ENCODE assay signal across 8 cellular contexts in genomic region chrX:106611323-106611681, GRCh38. TPM values are rescaled to one million over a fixed set of nuclear protein-coding genes. Genes with fewer than 3 reads are reported as not detected.
A peak's percentile ranks its signal among the peaks of the same experiment; 100 is the strongest.
DNase-seq lines count a peak whose midpoint lies in the region; ATAC-seq and TF ChIP-seq lines count a peak whose summit lies in the region.

No MANE protein-coding gene starts in this region.

- peak overlapping the region; percentile 91 to 93 (median 92) for H3K4me3 Mint-ChIP-seq in T-cell

- intact Hi-C loops in HCT116 (cut with micrococcal nuclease) = no loop called here

- no peak for DNase-seq in HCT116 (ENCODE audit: low read depth, low spot score)
- DNase-seq in T-cell = no peak
- DNase-seq in suprapubic skin (ENCODE audit: low spot score in 2 of 2) = no peak
- DNase-seq in NCI-H2107 treated with DMSO at 0.1 percent for 48 hours (lab: John Stamatoyannopoulos, UW; ENCODE audit: unreplicated experiment) = no peak
- DNase-seq in NCI-H226 = no peak
- DNase-seq in GM13976 (ENCODE audit: low spot score) = no peak

- POLR2A ChIA-PET in HCT116 (lab: Charles Lee) (no interaction called here), T-cell (lab: Charles Lee) (no interaction called here)

- no peaks in the 10 kb centered on the region for H3K36me3 Mint-ChIP-seq in T-cell

- no peaks in the 10 kb centered on the region for H3K9me3 ChIP-seq in DOHH2 (ENCODE audit: control insufficient read depth, insufficient read depth, low read length)
- no peaks in the 10 kb centered on the region for H3K9me3 ChIP-seq in HCT116 (ENCODE audit: control insufficient read depth in 1 of 2, insufficient read depth in 1 of 2, low read depth in 1 of 2, low read length in 2 of 2)
- no peaks in the 10 kb centered on the region for H3K9me3 ChIP-seq in suprapubic skin

- H3K4me1 ChIP-seq in DOHH2 (ENCODE audit: control insufficient read depth, low read length) (peaks cover 14% of the 10 kb centered on the region), HCT116 (ENCODE audit: control insufficient read depth in 1 of 2, insufficient read depth in 2 of 2, low read length in 2 of 2) (peaks cover 0 to 13% of the 10 kb centered on the region in 2 experiments; a peak in 1 of 4 replicates), suprapubic skin (peaks cover 10% of the 10 kb centered on the region)

- no peak for TF ChIP-seq CTCF in DOHH2 (IDR thresholded peaks at IDR 0.05; ENCODE audit: low read depth, low read length, poor library complexity, severe bottlenecking)
- no peak for TF ChIP-seq CTCF in HCT116 (IDR thresholded peaks at IDR 0.05 in 2 of 3, conservative IDR thresholded peaks at IDR 0.05 in 1 of 3; ENCODE audit: borderline replicate concordance in 1 of 3, insufficient read depth in 1 of 3, low read depth in 2 of 3, low read length in 2 of 3)
- TF ChIP-seq CTCF in suprapubic skin (IDR thresholded peaks at IDR 0.05) = no peak
- no peak for TF ChIP-seq CTCF in GM13976 (IDR thresholded peaks at IDR 0.05; ENCODE audit: borderline replicate concordance, control extremely low read depth, extremely low read depth, insufficient read depth, missing control alignments)

- TF ChIP-seq EP300 in suprapubic skin (IDR thresholded peaks at IDR 0.05) = no peak

- peak overlapping the region; percentile 91 to 92 for H3K27ac Mint-ChIP-seq in T-cell

- no peak for TF ChIP-seq RAD21 in HCT116 (IDR thresholded peaks at IDR 0.05; ENCODE audit: low read depth)

- no TSS peak for BruUV-seq in HCT116 (replicated peaks; lab: Mats Ljungman, UMichigan)

- in situ Hi-C loops in GM13976 (cut with MboI; ENCODE audit: low sequenced_read_pairs, unreplicated experiment) = no loop called here

- no peaks in the 10 kb centered on the region for H3F3A ChIP-seq in DOHH2 (ENCODE audit: control insufficient read depth, insufficient read depth)

- peaks cover 24 to 45% (median 30%) of the 10 kb centered on the region in 3 donors for H3K4me1 Mint-ChIP-seq in T-cell

- no peak for TF ChIP-seq POLR2A in HCT116 (IDR thresholded peaks at IDR 0.05; ENCODE audit: borderline replicate concordance, extremely low read depth, insufficient read depth, insufficient read length)
- TF ChIP-seq POLR2A in suprapubic skin (IDR thresholded peaks at IDR 0.05) = no peak

- H4K20me1 ChIP-seq in DOHH2 (ENCODE audit: control insufficient read depth, insufficient read depth, low read depth, low read length) = no peaks in the 10 kb centered on the region
- no peaks in the 10 kb centered on the region for H4K20me1 ChIP-seq in HCT116 (ENCODE audit: insufficient read depth)

- H3K4me3 ChIP-seq in DOHH2 (ENCODE audit: low read length) (peak overlapping the region; percentile 85), HCT116 (replicated peaks in 1 of 2; ENCODE audit: low read depth in 1 of 2, low read length in 2 of 2) (peak overlapping the region; percentile 62 to 69), iPS-11a (ENCODE audit: low read depth, low read length) (peak overlapping the region; percentile 10), suprapubic skin (peak overlapping the region; percentile 54)

- H3K9me2 ChIP-seq in DOHH2 (replicated peaks; ENCODE audit: control insufficient read depth, low read length) (no peaks in the 10 kb centered on the region), HCT116 (ENCODE audit: insufficient read depth) (no peaks in the 10 kb centered on the region)

- H3K9ac ChIP-seq in HCT116 (ENCODE audit: low read length) = peak overlapping the region; percentile 74

- CTCF ChIA-PET in HCT116 (lab: Charles Lee) = interaction anchor here (1.4 kb wide), 1 partner anchor 9 kb away, joined by 6 read pairs; no protein-coding TSS in a partner anchor
- CTCF ChIA-PET in T-cell (lab: Charles Lee) = no interaction called here

- H3K4me2 ChIP-seq in DOHH2 (ENCODE audit: low read length) (peak overlapping the region; percentile 71), HCT116 (ENCODE audit: low read length) (peak overlapping the region; percentile 84)

- 25% methylated on average over 1 of the region's 1 CpG for WGBS in suprapubic skin

- RAD21 ChIA-PET in HCT116 (lab: Charles Lee; ENCODE audit: low non-redundant PET in 1 of 2, low total read pairs in 2 of 2, uncharacterized antibody in 2 of 2, unreplicated experiment in 2 of 2) = no interaction called here

- H3K79me2 ChIP-seq in DOHH2 (ENCODE audit: control insufficient read depth, low read length) = peaks cover 45% of the 10 kb centered on the region
- no peaks in the 10 kb centered on the region for H3K79me2 ChIP-seq in HCT116 (ENCODE audit: insufficient read depth, low read length)

- no peaks in the 10 kb centered on the region for H3K9me3 Mint-ChIP-seq in T-cell

- peak overlapping the region; percentile 78 for H2AFZ ChIP-seq in HCT116 (ENCODE audit: low read depth, low read length, poor library complexity, severe bottlenecking)

- H3K27ac ChIP-seq in DOHH2 (ENCODE audit: low read depth, low read length) (no peak overlapping the region), HCT116 (ENCODE audit: low read depth, low read length) (no peak overlapping the region), suprapubic skin (no peak overlapping the region)

- H3K36me3 ChIP-seq in DOHH2 (ENCODE audit: control insufficient read depth, low read length) (no peaks in the 10 kb centered on the region; the same call in 1 of the 2 replicates), HCT116 (ENCODE audit: control insufficient read depth in 1 of 2, insufficient read depth in 2 of 2, low read length in 2 of 2) (no peaks in the 10 kb centered on the region), suprapubic skin (no peaks in the 10 kb centered on the region)

- no peak for ATAC-seq in HCT116
- peak in 1 of 4 experiments; percentile 11 for ATAC-seq in T-cell (replicated peaks in 1 of 4)

- H3K27me3 Mint-ChIP-seq in T-cell = peaks cover 0 to 12% of the 10 kb centered on the region in 2 donors

- H3K27me3 ChIP-seq in DOHH2 (ENCODE audit: control insufficient read depth, low read length) = no peaks in the 10 kb centered on the region
- no peaks in the 10 kb centered on the region for H3K27me3 ChIP-seq in HCT116 (ENCODE audit: insufficient read depth, low read length)
- no peaks in the 10 kb centered on the region for H3K27me3 ChIP-seq in suprapubic skin

TF ChIP-seq in HCT116, 20 proteins besides CTCF, POLR2A, EP300 and RAD21 (continues in another document):
- no peak for TF ChIP-seq ZFX (IDR thresholded peaks at IDR 0.05)
- TF ChIP-seq POLR2AphosphoS5 (IDR thresholded peaks at IDR 0.05; ENCODE audit: low read depth, low read length) = no peak
- TF ChIP-seq CEBPB (IDR thresholded peaks at IDR 0.05; ENCODE audit: low read depth) = no peak
- TF ChIP-seq ZBTB33 (IDR thresholded peaks at IDR 0.05; ENCODE audit: extremely low read depth, insufficient replicate concordance, low read length) = no peak
- TF ChIP-seq ELF1 (IDR thresholded peaks at IDR 0.05; ENCODE audit: borderline replicate concordance, low read depth) = no peak
- TF ChIP-seq ATF3 (IDR thresholded peaks at IDR 0.05) = no peak
- no peak for TF ChIP-seq REST (IDR thresholded peaks at IDR 0.05; ENCODE audit: low read depth)
- no peak for TF ChIP-seq CBX3 (IDR thresholded peaks at IDR 0.05; ENCODE audit: low read depth)
- no peak for TF ChIP-seq SIN3A (IDR thresholded peaks at IDR 0.05; ENCODE audit: low read depth)
- TF ChIP-seq EGR1 (IDR thresholded peaks at IDR 0.05; ENCODE audit: low read depth) = no peak
- no peak for TF ChIP-seq SRF (IDR thresholded peaks at IDR 0.05; ENCODE audit: low read depth)
- TF ChIP-seq FOSL1 (IDR thresholded peaks at IDR 0.05; ENCODE audit: low read depth) = no peak
- no peak for TF ChIP-seq EZH2 (IDR thresholded peaks at IDR 0.05)

RNA-seq across cellular contexts. Expression of gene RADX, which starts 0.5 kb away (rescaled TPM):
- total RNA-seq in HCT116 (2021; ENCODE audit: unreplicated experiment) = 8.0 TPM
- 1.5 and 2.3 TPM in 2 replicates for polyA plus RNA-seq in HCT116 (2012)
- total RNA-seq in T-cell = 10 to 100 TPM in 2 of 5 donors, 1 to 10 TPM in 3; 6.9 to 15.5 (median 9.9) TPM
- total RNA-seq in suprapubic skin = 10 to 100 TPM in 1 of 4 donors, 1 to 10 TPM in 3; 1.6 to 34.0 (median 5.3) TPM

Comparison
In these comparisons a context has a peak if more than half of its experiments do, and no peak if none do; other contexts are left out.
1. H3K4me3 ChIP-seq: peak in every context shown above with its lines; median percentile 85 in DOHH2; 66 in HCT116; 54 in suprapubic skin; 10 in iPS-11a.